In genomic region chr19:49890349-49891311, GRCh38 we compare ENCODE assay signal across 8 cellular contexts. TPM values are rescaled to one million over a fixed set of nuclear protein-coding genes. Genes with fewer than 3 reads are reported as not detected.
DNase-seq lines count a peak whose midpoint lies in the region; ATAC-seq and TF ChIP-seq lines count a peak whose summit lies in the region.

No MANE protein-coding gene starts in this region.

- H3K36me3 Mint-ChIP-seq in effector memory CD8-positive, alpha-beta T cell (ENCODE audit: insufficient read depth) = no peaks in the 10 kb centered on the region
- H3K36me3 Mint-ChIP-seq in osteocyte (ENCODE audit: unreplicated experiment) = no peaks in the 10 kb centered on the region

- peaks cover 10 to 13% (median 11%) of the 10 kb centered on the region in 4 donors for H3K4me1 ChIP-seq in upper lobe of left lung

- ATAC-seq in effector memory CD8-positive, alpha-beta T cell (replicated peaks) = peak; percentile 56
- peak; percentile 38 to 41 for ATAC-seq in upper lobe of left lung (ENCODE audit: low FRiP score in 2 of 2)

- CTCF ChIA-PET in AG04449 (lab: Yijun Ruan, JAX) = interaction anchor here (1.0 to 2.0 kb wide), 8 partner anchors 9 to 31 kb away, joined by 3 to 9 read pairs (median 4); no protein-coding TSS in a partner anchor

- DNase-seq in AG04449 (ENCODE audit: low read depth, low spot score) (no peak), osteocyte (ENCODE audit: extremely low spot score, unreplicated experiment) (no peak), upper lobe of left lung (peak; percentile 53 to 91), hippocampal formation (lab: John Stamatoyannopoulos, UW) (no peak), HuH-7 (ENCODE audit: low spot score) (no peak)
- peak; percentile 68 for DNase-seq in activated CD4-positive, alpha-beta T cell treated with anti-CD3 and anti-CD28 coated beads, Interleukin-2, amount 50 U/mL, for 1 hour
- peak; percentile 52 to 70 (median 69) for DNase-seq in effector memory CD8-positive, alpha-beta T cell

- peak overlapping the region; percentile 37 for H3K4me3 ChIP-seq in AG04449 (ENCODE audit: low read depth, low read length)
- H3K4me3 ChIP-seq in upper lobe of left lung = peak overlapping the region in 3 of 4 donors; percentile 33 to 52 (median 43)

- no peak for TF ChIP-seq POLR2A in upper lobe of left lung (IDR thresholded peaks at IDR 0.05)

- POLR2A ChIA-PET in AG04449 (lab: Yijun Ruan, JAX) = no interaction called here

- no peaks in the 10 kb centered on the region for H3K27me3 Mint-ChIP-seq in effector memory CD8-positive, alpha-beta T cell
- peaks cover 6% of the 10 kb centered on the region for H3K27me3 Mint-ChIP-seq in osteocyte (ENCODE audit: unreplicated experiment)

- peaks cover 0 to 3% (median 0%) of the 10 kb centered on the region in 4 donors for H3K27me3 ChIP-seq in upper lobe of left lung

- 27 to 33% methylated on average over 9 to 20 of the region's 69 CpGs for WGBS in upper lobe of left lung, 2 donors

- TF ChIP-seq CTCF in AG04449 (IDR thresholded peaks at IDR 0.05; ENCODE audit: insufficient read depth, low read length, missing control alignments) (no peak), osteocyte (IDR thresholded peaks at IDR 0.05) (peak; percentile 1), upper lobe of left lung (IDR thresholded peaks at IDR 0.05) (peak in 3 of 6 experiments; percentile 16 to 45 (median 21))

- peak overlapping the region in 1 of 2 donors; percentile 99 for H3K27ac Mint-ChIP-seq in effector memory CD8-positive, alpha-beta T cell
- no peak overlapping the region for H3K27ac Mint-ChIP-seq in osteocyte (ENCODE audit: unreplicated experiment)

- no peaks in the 10 kb centered on the region for H3K9me3 Mint-ChIP-seq in effector memory CD8-positive, alpha-beta T cell
- no peaks in the 10 kb centered on the region for H3K9me3 Mint-ChIP-seq in osteocyte (ENCODE audit: unreplicated experiment)

- no peak overlapping the region for H3K27ac ChIP-seq in upper lobe of left lung

- no peak for TF ChIP-seq EP300 in Ishikawa (IDR thresholded peaks at IDR 0.05; ENCODE audit: borderline replicate concordance)
- no peak for TF ChIP-seq EP300 in upper lobe of left lung (IDR thresholded peaks at IDR 0.05)

- H3K4me1 Mint-ChIP-seq in effector memory CD8-positive, alpha-beta T cell (ENCODE audit: low read depth in 2 of 2) = peaks cover 4 to 46% of the 10 kb centered on the region in 2 donors
- H3K4me1 Mint-ChIP-seq in osteocyte (ENCODE audit: unreplicated experiment) = peaks cover 8% of the 10 kb centered on the region

- peak overlapping the region; percentile 74 to 86 for H3K4me3 Mint-ChIP-seq in effector memory CD8-positive, alpha-beta T cell
- peak overlapping the region; percentile 60 for H3K4me3 Mint-ChIP-seq in osteocyte (ENCODE audit: unreplicated experiment)

- H3K36me3 ChIP-seq in upper lobe of left lung = peaks cover 0 to 16% (median 9%) of the 10 kb centered on the region in 4 donors

- no peak for TF ChIP-seq RAD21 in Ishikawa (IDR thresholded peaks at IDR 0.05; ENCODE audit: low read depth)

- H3K9me3 ChIP-seq in upper lobe of left lung = no peaks in the 10 kb centered on the region

TF ChIP-seq in Ishikawa, 13 proteins besides CTCF, POLR2A, EP300 and RAD21:
- TF ChIP-seq USF1 (IDR thresholded peaks at IDR 0.05) (no peak), TCF12 (IDR thresholded peaks at IDR 0.05; ENCODE audit: low read depth) (0 out of 2 replicates have a peak, but pooled peaks have one; percentile 31), TEAD4 (IDR thresholded peaks at IDR 0.05) (no peak), EGR1 (IDR thresholded peaks at IDR 0.05) (0 out of 2 replicates have a peak, but pooled peaks have one; percentile 5)
- TF ChIP-seq, protein P1, sequence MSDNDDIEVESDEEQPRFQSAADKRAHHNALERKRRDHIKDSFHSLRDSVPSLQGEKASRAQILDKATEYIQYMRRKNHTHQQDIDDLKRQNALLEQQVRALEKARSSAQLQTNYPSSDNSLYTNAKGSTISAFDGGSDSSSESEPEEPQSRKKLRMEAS (IDR thresholded peaks at IDR 0.05) = peak; percentile 84; the same call in 1 of the 2 replicates

RNA-seq across cellular contexts. Expression of gene IL4I1, which starts 6.1 kb away (rescaled TPM):
- total RNA-seq in osteocyte (0.55 TPM in 1 of 2 replicates, not detected in the other), upper lobe of left lung (1 to 10 TPM in 5 of 6 donors, under 1 TPM in 1; 0.44 to 7.3 (median 2.1) TPM)

RNA-seq across cellular contexts. Expression of gene TBC1D17, which starts 13.1 kb away (rescaled TPM):
- total RNA-seq in osteocyte (69.2 and 71.9 TPM in 2 replicates), upper lobe of left lung (100 to 1,000 TPM in 1 of 6 donors, 10 to 100 TPM in 5; 22.9 to 140 (median 61.2) TPM)

RNA-seq across cellular contexts. Expression of gene AKT1S1, which starts 13.5 kb away (rescaled TPM):
- total RNA-seq in osteocyte = 59.7 and 61.2 TPM in 2 replicates
- 10 to 100 TPM; 11.8 to 35.5 (median 25.7) TPM for total RNA-seq in upper lobe of left lung

RNA-seq across cellular contexts. Expression of gene PNKP, which starts 23.3 kb away (rescaled TPM):
- total RNA-seq in osteocyte (68.3 and 76.4 TPM in 2 replicates), upper lobe of left lung (100 to 1,000 TPM in 2 of 6 donors, 10 to 100 TPM in 4; 47.6 to 321 (median 88.6) TPM)

RNA-seq across cellular contexts. Expression of gene ATF5, which starts 38.4 kb away (rescaled TPM):
- total RNA-seq in osteocyte (20.1 and 22.0 TPM in 2 replicates), upper lobe of left lung (10 to 100 TPM; 10.0 to 25.8 (median 15.3) TPM)

Comparison
In these comparisons a context has a peak if more than half of its experiments do, and no peak if none do; other contexts are left out.
1. DNase-seq: peak in activated CD4-positive, alpha-beta T cell treated with anti-CD3 and anti-CD28 coated beads, Interleukin-2, amount 50 U/mL, for 1 hour (single experiment), effector memory CD8-positive, alpha-beta T cell (3 of 3) and upper lobe of left lung (2 of 2); none in AG04449 (single experiment), osteocyte (single experiment), hippocampal formation (0 of 2) and HuH-7 (single experiment).